11 cellular contexts compared by ENCODE assay signal in genomic region chr10:116723428-116724281, GRCh38. TPM values are rescaled to one million over a fixed set of nuclear protein-coding genes. Genes with fewer than 3 reads are reported as not detected.
DNase-seq lines count a peak whose midpoint lies in the region.
"Had no signal": no experiment of that assay in that cellular context is flagged by ENCODE, and none has a peak within 500 bp of the region (broad histone marks: within the 10 kb centered on the region; RNA-seq: fewer than 3 reads in every experiment).

No MANE protein-coding gene starts in this region.

- no peaks in the 10 kb centered on the region for H3K9me3 Mint-ChIP-seq in activated naive CD4-positive, alpha-beta T cell treated with anti-CD3 and anti-CD28 coated beads, Interleukin-2, amount 10 ng/mL, durations not matched to agents 7 days and 5 days

- in situ Hi-C loops in ACHN (cut with HindIII; ENCODE audit: low pct_ligation_motif_present, low pct_unique_long_range_greater_than_20kb, low sequenced_read_pairs) = no loop called here

- H3K36me3 Mint-ChIP-seq in activated naive CD4-positive, alpha-beta T cell treated with anti-CD3 and anti-CD28 coated beads, Interleukin-2, amount 10 ng/mL, durations not matched to agents 7 days and 5 days = no peaks in the 10 kb centered on the region

- DNase-seq in NCI-H82 (lab: John Stamatoyannopoulos, UW) = peak; percentile 48
- no peak for DNase-seq in NCI-H82 treated with DMSO at 0.1 percent for 48 hours (lab: John Stamatoyannopoulos, UW; ENCODE audit: unreplicated experiment)
- DNase-seq in T-helper 9 cell = peak; percentile 37
- DNase-seq in activated naive CD4-positive, alpha-beta T cell treated with anti-CD3 and anti-CD28 coated beads, Interleukin-2, amount 10 ng/mL, durations not matched to agents 7 days and 5 days = peak; percentile 83
- peak; percentile 66 for DNase-seq in posterior vena cava (ENCODE audit: low spot score)
- DNase-seq in ACHN = no peak
- DNase-seq in KG1 (lab: John Stamatoyannopoulos, UW) = no peak
- no peak for DNase-seq in MV-4-11 (lab: John Stamatoyannopoulos, UW)
- DNase-seq: lower lobe of right lung, NCI-H1092 treated with DMSO at 0.1 percent for 48 hours, transverse colon had no signal

- intact Hi-C loops in posterior vena cava (cut with DNase I) = no loop called here

- H3K27ac Mint-ChIP-seq in activated naive CD4-positive, alpha-beta T cell treated with anti-CD3 and anti-CD28 coated beads, Interleukin-2, amount 10 ng/mL, durations not matched to agents 7 days and 5 days = peak overlapping the region; percentile 53

- peaks cover 32% of the 10 kb centered on the region for H3K4me1 Mint-ChIP-seq in activated naive CD4-positive, alpha-beta T cell treated with anti-CD3 and anti-CD28 coated beads, Interleukin-2, amount 10 ng/mL, durations not matched to agents 7 days and 5 days

- H3K27me3 Mint-ChIP-seq in activated naive CD4-positive, alpha-beta T cell treated with anti-CD3 and anti-CD28 coated beads, Interleukin-2, amount 10 ng/mL, durations not matched to agents 7 days and 5 days = peaks cover 98% of the 10 kb centered on the region

- no peak overlapping the region for H3K4me3 Mint-ChIP-seq in activated naive CD4-positive, alpha-beta T cell treated with anti-CD3 and anti-CD28 coated beads, Interleukin-2, amount 10 ng/mL, durations not matched to agents 7 days and 5 days

- CTCF ChIA-PET in activated naive CD4-positive, alpha-beta T cell treated with anti-CD3 and anti-CD28 coated beads, Interleukin-2, amount 10 ng/mL, durations not matched to agents 7 days and 5 days (lab: Charles Lee) = interaction anchor here (1.3 to 2.0 kb wide), 2 partner anchors 41 to 64 kb away, joined by 4 to 7 read pairs; no protein-coding TSS in a partner anchor

RNA-seq across cellular contexts. Expression of gene HSPA12A, which starts 18.7 kb away (rescaled TPM):
- total RNA-seq in posterior vena cava = 10 to 100 TPM; 20.5 to 20.8 TPM

Comparison
In these comparisons a context has a peak if more than half of its experiments do, and no peak if none do; other contexts are left out.
1. DNase-seq: peak in NCI-H82 (single experiment), T-helper 9 cell (single experiment), activated naive CD4-positive, alpha-beta T cell treated with anti-CD3 and anti-CD28 coated beads, Interleukin-2, amount 10 ng/mL, durations not matched to agents 7 days and 5 days (single experiment) and posterior vena cava (single experiment); none in NCI-H82 treated with DMSO at 0.1 percent for 48 hours (single experiment), ACHN (single experiment), KG1 (single experiment) and MV-4-11 (single experiment).